ENCODE assay signal across 7 cellular contexts in the genomic region with DNA sequence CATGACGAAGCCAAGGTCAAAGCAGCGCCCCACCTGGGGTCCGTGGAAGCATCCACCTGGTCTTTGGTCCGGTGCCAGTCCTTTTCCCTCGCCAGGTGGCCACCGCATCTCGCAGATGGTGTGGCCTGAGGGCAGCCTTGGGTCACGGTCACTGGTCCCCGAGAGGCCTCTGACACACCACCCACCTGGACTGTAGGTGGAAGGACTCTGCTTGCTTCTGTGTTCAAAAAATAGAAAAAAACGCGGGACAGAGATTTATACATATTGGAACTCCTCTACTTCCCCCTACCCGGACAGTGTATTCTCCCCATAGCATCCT. TPM values are rescaled to one million over a fixed set of nuclear protein-coding genes. Genes with fewer than 3 reads are reported as not detected.
DNase-seq lines count a peak whose midpoint lies in the region; ATAC-seq and TF ChIP-seq lines count a peak whose summit lies in the region.

No MANE protein-coding gene starts in this region.

- peaks cover 0 to 4% (median 0%) of the 10 kb centered on the region in 3 donors for H3K36me3 Mint-ChIP-seq in naive thymus-derived CD8-positive, alpha-beta T cell

- no peaks in the 10 kb centered on the region for H3K9me3 Mint-ChIP-seq in naive thymus-derived CD8-positive, alpha-beta T cell

- WGBS in body of pancreas, 2 donors: 7 to 9% methylated on average over 8 to 12 of the region's 12 CpGs
- WGBS in adrenal gland, 4 donors: 7 to 10% (median 9%) methylated on average over 9 to 12 of the region's 12 CpGs

- H3K27me3 Mint-ChIP-seq in naive thymus-derived CD8-positive, alpha-beta T cell: no peaks in the 10 kb centered on the region

- TF ChIP-seq CTCF in body of pancreas (IDR thresholded peaks at IDR 0.05): peak in 1 of 7 experiments; percentile 0
- no peak for TF ChIP-seq CTCF in adrenal gland (IDR thresholded peaks at IDR 0.05)

- H3K4me1 ChIP-seq in body of pancreas (peaks cover 11% of the 10 kb centered on the region), adrenal gland (replicated peaks in 1 of 2) (peaks cover 0 to 15% of the 10 kb centered on the region in 2 donors)

- peaks cover 21 to 66% (median 63%) of the 10 kb centered on the region in 4 donors for H3K4me1 Mint-ChIP-seq in naive thymus-derived CD8-positive, alpha-beta T cell

- H3K36me3 ChIP-seq in body of pancreas (replicated peaks in 1 of 2; ENCODE audit: insufficient read depth in 1 of 2, low read depth in 2 of 2): no peaks in the 10 kb centered on the region
- no peaks in the 10 kb centered on the region for H3K36me3 ChIP-seq in adrenal gland (replicated peaks in 1 of 2)

- H3K27ac ChIP-seq in body of pancreas (peak overlapping the region in 3 of 4 donors; percentile 83 to 94 (median 83)), adrenal gland (peak overlapping the region in 2 of 5 donors; percentile 68 to 78)

- ATAC-seq in GM19372 (IDR thresholded peaks at IDR 0.05; ENCODE audit: low read depth, unreplicated experiment) (peak; percentile 26), HG03139 (IDR thresholded peaks at IDR 0.05; ENCODE audit: unreplicated experiment) (peak; percentile 25), body of pancreas (peak; percentile 12)
- ATAC-seq in naive thymus-derived CD8-positive, alpha-beta T cell: peak in 1 of 2 donors; percentile 5

- H3K27me3 ChIP-seq in body of pancreas (no peaks in the 10 kb centered on the region), adrenal gland (no peaks in the 10 kb centered on the region)

- H3K9me3 ChIP-seq in body of pancreas (no peaks in the 10 kb centered on the region), adrenal gland (replicated peaks in 1 of 3) (no peaks in the 10 kb centered on the region)

- intact Hi-C loops in body of pancreas (cut with DNase I) (no loop called here), adrenal gland (cut with DNase I) (loop anchor here in 1 of 2 donors (10.0 kb wide), 1 partner anchor 117 kb away; a partner anchor contains a TSS)

- H3K27ac Mint-ChIP-seq in naive thymus-derived CD8-positive, alpha-beta T cell: peak overlapping the region; percentile 70 to 97 (median 91)

- DNase-seq in body of pancreas (no peak), NCI-H446 (lab: John Stamatoyannopoulos, UW) (no peak), adrenal gland (no peak), GF-D8 (lab: John Stamatoyannopoulos, UW) (no peak)
- no peak for DNase-seq in naive thymus-derived CD8-positive, alpha-beta T cell

- no peak overlapping the region for H3K4me3 ChIP-seq in body of pancreas
- peak overlapping the region in 2 of 4 donors; percentile 69 to 78 for H3K4me3 ChIP-seq in adrenal gland

- POLR2A ChIA-PET in naive thymus-derived CD8-positive, alpha-beta T cell (lab: Charles Lee): interaction anchor here (0.9 to 8.9 kb wide), 8 partner anchors 12 to 204 kb away, joined by 3 to 129 read pairs (median 4); a partner anchor contains a TSS

- no peak for TF ChIP-seq POLR2A in body of pancreas (IDR thresholded peaks at IDR 0.05)
- no peak for TF ChIP-seq POLR2A in adrenal gland (IDR thresholded peaks at IDR 0.05)

- H3K4me3 Mint-ChIP-seq in naive thymus-derived CD8-positive, alpha-beta T cell: peak overlapping the region; percentile 95 to 100 (median 97)

RNA-seq across cellular contexts. Expression of a gene that starts 0.5 kb away (rescaled TPM):
- total RNA-seq in body of pancreas (1 to 10 TPM; 5.3 to 6.0 TPM), adrenal gland (10 to 100 TPM in 6 of 8 donors, 1 to 10 TPM in 2; 7.3 to 14.4 (median 12.8) TPM)
- total RNA-seq in naive thymus-derived CD8-positive, alpha-beta T cell: 10 to 100 TPM; 43.9 to 44.8 TPM
- polyA plus RNA-seq in naive thymus-derived CD8-positive, alpha-beta T cell: 10 to 100 TPM in 2 of 3 donors, 1 to 10 TPM in 1; 4.5 to 13.0 (median 10.1) TPM
- 1 to 10 TPM; 3.7 to 6.8 (median 4.9) TPM for polyA plus RNA-seq in adrenal gland
